In the genomic region with DNA sequence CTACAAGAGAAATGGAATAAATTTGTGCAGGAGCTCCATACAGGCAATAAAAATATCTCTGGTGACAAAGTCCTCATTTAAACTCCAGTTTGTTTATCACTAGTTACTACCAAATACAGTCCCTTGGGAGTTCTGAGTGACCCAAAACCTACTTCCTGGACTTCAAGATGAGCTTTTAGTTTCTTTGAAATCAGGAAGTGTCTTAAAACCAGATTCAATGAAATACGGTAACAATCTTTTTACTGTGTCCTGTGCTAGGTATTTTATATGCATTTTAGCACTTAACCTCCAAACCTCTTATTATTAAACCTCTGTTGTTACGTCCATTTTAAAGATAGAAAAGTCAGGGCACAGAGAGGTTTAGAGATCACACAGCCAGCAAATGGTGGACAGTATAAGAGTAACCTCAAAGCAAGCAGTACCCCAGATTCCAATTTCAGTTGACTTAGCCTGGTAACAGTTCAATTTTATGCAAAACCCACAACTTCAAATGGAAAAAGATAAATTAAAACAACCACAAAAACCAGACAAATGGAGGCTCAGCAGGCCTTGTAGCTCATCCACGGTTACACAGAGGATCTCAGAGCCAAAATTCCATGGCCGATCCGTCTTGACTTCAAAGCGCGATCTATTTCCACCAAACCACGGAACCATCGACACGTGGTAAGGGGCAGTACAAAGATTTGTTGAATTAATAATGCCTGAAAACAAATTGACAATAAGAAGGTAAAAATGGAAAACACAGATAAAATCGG, we compare ENCODE assay signal across 7 cellular contexts. TPM values are rescaled to one million over a fixed set of nuclear protein-coding genes. Genes with fewer than 3 reads are reported as not detected.
DNase-seq lines count a peak whose midpoint lies in the region; ATAC-seq, FAIRE-seq and TF ChIP-seq lines count a peak whose summit lies in the region.

No MANE protein-coding gene starts in this region.

- H3K27me3 ChIP-seq in hepatocyte (no peaks in the 10 kb centered on the region), small intestine (ENCODE audit: control insufficient read depth in 2 of 2, insufficient read depth in 2 of 2, low read length in 2 of 2) (no peaks in the 10 kb centered on the region)

- TF ChIP-seq CTCF in GM12865 (IDR thresholded peaks at IDR 0.05; ENCODE audit: insufficient read depth, low read depth, low read length, missing control alignments) (no peak), hepatocyte (IDR thresholded peaks at IDR 0.05; ENCODE audit: poor library complexity) (no peak)

- peaks cover 87% of the 10 kb centered on the region for H3K79me2 ChIP-seq in hepatocyte

- H3K4me1 ChIP-seq in hepatocyte (ENCODE audit: insufficient read depth) (peaks cover 20% of the 10 kb centered on the region), small intestine (ENCODE audit: control insufficient read depth in 2 of 2, insufficient read depth in 1 of 2, low read depth in 1 of 2, low read length in 1 of 2) (peaks cover 2 to 5% of the 10 kb centered on the region in 2 donors)

- H3K4me3 ChIP-seq in GM12865 (ENCODE audit: low read depth, low read length) (peak overlapping the region; percentile 92), hepatocyte (peak overlapping the region; percentile 72), small intestine (ENCODE audit: low read depth in 1 of 2, low read length in 2 of 2) (peak overlapping the region; percentile 93 to 95)

- peaks cover 34 to 53% of the 10 kb centered on the region in 2 donors for H3K36me3 Mint-ChIP-seq in activated naive CD4-positive, alpha-beta T cell treated with anti-CD3 and anti-CD28 coated beads, Interleukin-2, amount 50 U/mL, for 72 hours

- DNase-seq in GM12865 (ENCODE audit: low read depth) (peak; percentile 76), NAMALWA (ENCODE audit: low spot score) (peak; percentile 67), hepatocyte (ENCODE audit: low spot score) (no peak), small intestine (peak; percentile 66), cerebellar cortex (ENCODE audit: low spot score) (no peak)
- DNase-seq in activated naive CD4-positive, alpha-beta T cell treated with anti-CD3 and anti-CD28 coated beads, Interleukin-2, amount 50 U/mL, for 72 hours (ENCODE audit: low spot score in 2 of 2): no peak

- H3K36me3 ChIP-seq in hepatocyte (replicated peaks; ENCODE audit: insufficient read depth, low read depth) (no peaks in the 10 kb centered on the region), small intestine (ENCODE audit: control insufficient read depth in 2 of 2, insufficient read depth in 2 of 2, low read length in 2 of 2) (no peaks in the 10 kb centered on the region)

- H3K9me3 ChIP-seq in hepatocyte (ENCODE audit: low read depth): no peaks in the 10 kb centered on the region
- H3K9me3 ChIP-seq in small intestine (ENCODE audit: control insufficient read depth, low read depth): no peaks in the 10 kb centered on the region

- H3K4me2 ChIP-seq in hepatocyte: peak overlapping the region; percentile 81

- H3K27ac Mint-ChIP-seq in activated naive CD4-positive, alpha-beta T cell treated with anti-CD3 and anti-CD28 coated beads, Interleukin-2, amount 50 U/mL, for 72 hours: peak overlapping the region; percentile 97 to 100

- H2AFZ ChIP-seq in hepatocyte: peak overlapping the region; percentile 75

- H4K20me1 ChIP-seq in hepatocyte (ENCODE audit: insufficient read depth, poor library complexity, severe bottlenecking): peaks cover 30% of the 10 kb centered on the region

- ATAC-seq in activated naive CD4-positive, alpha-beta T cell treated with anti-CD3 and anti-CD28 coated beads, Interleukin-2, amount 50 U/mL, for 72 hours: peak in 1 of 2 donors; percentile 7
- no peak for ATAC-seq in HG03565 (IDR thresholded peaks at IDR 0.05; ENCODE audit: unreplicated experiment)

- 2% methylated on average over 11 of the region's 11 CpGs for WGBS in hepatocyte (ENCODE audit: low lambda C conversion rate, missing lambda C conversion rate)
- 0 to 3% (median 1%) methylated on average over 11 of the region's 11 CpGs for WGBS in small intestine, 3 donors

- no peaks in the 10 kb centered on the region for H3K9me2 ChIP-seq in hepatocyte (replicated peaks; ENCODE audit: insufficient read depth)

- H3K9me3 Mint-ChIP-seq in activated naive CD4-positive, alpha-beta T cell treated with anti-CD3 and anti-CD28 coated beads, Interleukin-2, amount 50 U/mL, for 72 hours: no peaks in the 10 kb centered on the region

- peak overlapping the region; percentile 100 for H3K27ac ChIP-seq in hepatocyte
- peak overlapping the region; percentile 96 to 100 for H3K27ac ChIP-seq in small intestine (ENCODE audit: low read depth in 1 of 2, low read length in 1 of 2)

- no peak for FAIRE-seq in small intestine (lab: Jason Lieb, UNC)

RNA-seq across cellular contexts. Expression of a gene that starts 1.3 kb away (rescaled TPM):
- 100 to 1,000 TPM; 108 to 124 TPM for total RNA-seq in activated naive CD4-positive, alpha-beta T cell treated with anti-CD3 and anti-CD28 coated beads, Interleukin-2, amount 50 U/mL, for 72 hours
- 52.1 and 63.0 TPM in 2 replicates for total RNA-seq in hepatocyte
- polyA plus RNA-seq in hepatocyte (49.8 and 50.8 TPM in 2 replicates), small intestine (10 to 100 TPM; 31.9 to 58.9 (median 51.7) TPM)

Comparison
In these comparisons a context has a peak if more than half of its experiments do, and no peak if none do; other contexts are left out.
1. DNase-seq: peak in GM12865 (single experiment), NAMALWA (single experiment) and small intestine (single experiment); none in activated naive CD4-positive, alpha-beta T cell treated with anti-CD3 and anti-CD28 coated beads, Interleukin-2, amount 50 U/mL, for 72 hours (0 of 2), hepatocyte (single experiment) and cerebellar cortex (single experiment).
2. Peak in every context shown above with its lines, with median percentiles within 50 percentile points of each other: H3K4me3 ChIP-seq.